Comparison of ENCODE assay signal across 8 cellular contexts in genomic region chr12:26017484-26018211, GRCh38. TPM values are rescaled to one million over a fixed set of nuclear protein-coding genes. Genes with fewer than 3 reads are reported as not detected.
DNase-seq lines count a peak whose midpoint lies in the region; ATAC-seq and TF ChIP-seq lines count a peak whose summit lies in the region.

No MANE protein-coding gene starts in this region.

- ATAC-seq in HG03280 (IDR thresholded peaks at IDR 0.05; ENCODE audit: unreplicated experiment): no peak

- no peaks in the 10 kb centered on the region for H3K4me1 ChIP-seq in mesodermal cell (ENCODE audit: control insufficient read depth, insufficient read depth, low read length, poor library complexity, severe bottlenecking)

- H3K4me3 ChIP-seq in choroid plexus epithelial cell (ENCODE audit: low read depth, low read length) (no peak overlapping the region), mesodermal cell (ENCODE audit: extremely low read depth, insufficient read depth, low read length, poor library complexity, severe bottlenecking) (no peak overlapping the region), lower leg skin (ENCODE audit: low read depth, poor library complexity, severe bottlenecking) (no peak overlapping the region)

- peak; percentile 71 for TF ChIP-seq CTCF in choroid plexus epithelial cell (conservative IDR thresholded peaks at IDR 0.05; ENCODE audit: low read depth, low read length)
- no peak for TF ChIP-seq CTCF in lower leg skin (IDR thresholded peaks at IDR 0.05)

- WGBS in mesodermal cell (ENCODE audit: insufficient coverage in 2 of 2), 2 experiments: 57% methylated on average over 1 of the region's 4 CpGs; no CpG with 5 or more reads in 1 of the 2 experiments
- WGBS in lower leg skin, 2 donors: 66 to 79% methylated on average over 4 of the region's 4 CpGs

- H3K36me3 ChIP-seq in mesodermal cell (ENCODE audit: control insufficient read depth, insufficient read depth, low read length): no peaks in the 10 kb centered on the region

- DNase-seq in SKM-1 treated with dmso at 0.1 percent for 144 hours (lab: John Stamatoyannopoulos, UW; ENCODE audit: unreplicated experiment) (peak; percentile 5), SKM-1 (lab: John Stamatoyannopoulos, UW; ENCODE audit: unreplicated experiment) (no peak), NAMALWA (ENCODE audit: low spot score) (peak; percentile 75), choroid plexus epithelial cell (ENCODE audit: low read depth) (peak; percentile 52), lower leg skin (ENCODE audit: low spot score in 2 of 2) (no peak), dedifferentiated amniotic fluid mesenchymal stem cell (ENCODE audit: extremely low spot score) (no peak)

- H3K9me3 ChIP-seq in mesodermal cell (ENCODE audit: control insufficient read depth, low read length): no peaks in the 10 kb centered on the region

- TF ChIP-seq POLR2A in lower leg skin (IDR thresholded peaks at IDR 0.05): no peak

- intact Hi-C loops in lower leg skin (cut with DNase I; ENCODE audit: low total_unique reads): loop anchor here (10.0 kb wide), 1 partner anchor 433 kb away; no protein-coding TSS in a partner anchor

- peak overlapping the region; percentile 13 for H3K27ac ChIP-seq in mesodermal cell (ENCODE audit: low read depth, low read length, severe bottlenecking)

RNA-seq across cellular contexts. Expression of gene RASSF8, which starts 59.2 kb away (rescaled TPM):
- 27.9 TPM for polyA plus RNA-seq in mesodermal cell (2013, experiment 1 of 2)
- 31.1 TPM for polyA plus RNA-seq in mesodermal cell (2013, experiment 2 of 2)
- total RNA-seq in lower leg skin: 10 to 100 TPM in 2 of 4 donors, 1 to 10 TPM in 2; 5.4 to 20.7 (median 9.6) TPM

Comparison
In these comparisons a context has a peak if more than half of its experiments do, and no peak if none do; other contexts are left out.
1. DNase-seq: peak in SKM-1 treated with dmso at 0.1 percent for 144 hours (single experiment), NAMALWA (single experiment) and choroid plexus epithelial cell (single experiment); none in SKM-1 (single experiment), lower leg skin (0 of 2) and dedifferentiated amniotic fluid mesenchymal stem cell (single experiment).